In genomic region chr5:42858031-42858643, GRCh38 we compare ENCODE assay signal across 13 cellular contexts. TPM values are rescaled to one million over a fixed set of nuclear protein-coding genes. Genes with fewer than 3 reads are reported as not detected.
A peak's percentile ranks its signal among the peaks of the same experiment; 100 is the strongest.
DNase-seq lines count a peak whose midpoint lies in the region; ATAC-seq, FAIRE-seq and TF ChIP-seq lines count a peak whose summit lies in the region.
"Had no signal": no experiment of that assay in that cellular context is flagged by ENCODE, and none has a peak within 500 bp of the region (broad histone marks: within the 10 kb centered on the region; RNA-seq: fewer than 3 reads in every experiment).

No MANE protein-coding gene starts in this region.

- H3K4me3 ChIP-seq in AG10803 (ENCODE audit: low read length) (no peak overlapping the region), RWPE2 (ENCODE audit: severe bottlenecking) (no peak overlapping the region), small intestine (ENCODE audit: low read depth in 1 of 2, low read length in 2 of 2) (no peak overlapping the region)
- H3K4me3 ChIP-seq: cardiac muscle cell had no signal

- H3K36me3 ChIP-seq in RWPE2 (ENCODE audit: low read depth): no peaks in the 10 kb centered on the region
- H3K36me3 ChIP-seq in small intestine (ENCODE audit: control insufficient read depth in 2 of 2, insufficient read depth in 2 of 2, low read length in 2 of 2): no peaks in the 10 kb centered on the region
- H3K36me3 ChIP-seq: cardiac muscle cell had no signal

- no peaks in the 10 kb centered on the region for H3K9me3 ChIP-seq in RWPE2 (ENCODE audit: severe bottlenecking)
- no peaks in the 10 kb centered on the region for H3K9me3 ChIP-seq in small intestine (ENCODE audit: control insufficient read depth, low read depth)

- peak; percentile 61; the same call in 1 of the 3 replicates for ATAC-seq in RWPE2 (ENCODE audit: low read depth)
- ATAC-seq in GM21381 (IDR thresholded peaks at IDR 0.05; ENCODE audit: unreplicated experiment): no peak
- ATAC-seq: HCT116 had no signal

- no peak for TF ChIP-seq CTCF in AG10803 (conservative IDR thresholded peaks at IDR 0.05; ENCODE audit: low read length)
- no peak for TF ChIP-seq CTCF in RWPE2 (IDR thresholded peaks at IDR 0.05; ENCODE audit: poor library complexity, severe bottlenecking)

- WGBS in small intestine, 3 donors: 0 to 13% (median 8%) methylated on average over 1 of the region's 1 CpG

- H3K27me3 ChIP-seq in RWPE2 (ENCODE audit: insufficient read depth, poor library complexity, severe bottlenecking) (no peaks in the 10 kb centered on the region), small intestine (ENCODE audit: control insufficient read depth in 2 of 2, insufficient read depth in 2 of 2, low read length in 2 of 2) (no peaks in the 10 kb centered on the region)
- H3K27me3 ChIP-seq: cardiac muscle cell had no signal

- DNase-seq in AG10803 (ENCODE audit: low read depth) (peak; percentile 17), RWPE2 (ENCODE audit: low spot score) (no peak), fibroblast of gingiva (ENCODE audit: low read depth) (peak; percentile 68), myocyte (ENCODE audit: low read depth) (peak; percentile 46), DMS 273 (lab: John Stamatoyannopoulos, UW; ENCODE audit: unreplicated experiment) (no peak), NCI-H2171 treated with DMSO at 0.1 percent for 48 hours (lab: John Stamatoyannopoulos, UW) (no peak), small intestine (no peak)
- DNase-seq: activated CD4-positive, alpha-beta T cell treated with anti-CD3 and anti-CD28 coated beads, Interleukin-2, amount 10 ng/mL, durations not matched to agents 24 days and 14 days; kidney glomerular epithelial cell; NCI-H774 had no signal

- no peak overlapping the region for H3K27ac ChIP-seq in RWPE2 (ENCODE audit: poor library complexity, severe bottlenecking)
- H3K27ac ChIP-seq in small intestine (ENCODE audit: low read depth in 1 of 2, low read length in 1 of 2): peak overlapping the region in 1 of 2 donors; percentile 46
- H3K27ac ChIP-seq: cardiac muscle cell had no signal

- H3K4me1 ChIP-seq in RWPE2 (ENCODE audit: insufficient read depth, poor library complexity, severe bottlenecking) (no peaks in the 10 kb centered on the region), small intestine (ENCODE audit: control insufficient read depth in 2 of 2, insufficient read depth in 1 of 2, low read depth in 1 of 2, low read length in 1 of 2) (peaks cover 4% of the 10 kb centered on the region in 2 donors)

- FAIRE-seq in small intestine (lab: Jason Lieb, UNC): no peak

RNA-seq across cellular contexts. Expression of gene SELENOP, which starts 46.4 kb away (rescaled TPM):
- 45.9 and 84.9 TPM in 2 replicates for total RNA-seq in myocyte
- polyA plus RNA-seq in myocyte (2012): 20.5 TPM
- polyA plus RNA-seq in small intestine: 100 to 1,000 TPM; 204 to 735 (median 705) TPM
- total RNA-seq: activated CD4-positive, alpha-beta T cell treated with anti-CD3 and anti-CD28 coated beads, Interleukin-2, amount 10 ng/mL, durations not matched to agents 24 days and 14 days had no signal

Comparison
In these comparisons a context has a peak if more than half of its experiments do, and no peak if none do; other contexts are left out.
1. DNase-seq: peak in AG10803 (single experiment), fibroblast of gingiva (single experiment) and myocyte (single experiment); none in RWPE2 (single experiment), DMS 273 (single experiment), NCI-H2171 treated with DMSO at 0.1 percent for 48 hours (single experiment) and small intestine (single experiment).